Comparison of ENCODE assay signal across 1 cellular context in the genomic region with DNA sequence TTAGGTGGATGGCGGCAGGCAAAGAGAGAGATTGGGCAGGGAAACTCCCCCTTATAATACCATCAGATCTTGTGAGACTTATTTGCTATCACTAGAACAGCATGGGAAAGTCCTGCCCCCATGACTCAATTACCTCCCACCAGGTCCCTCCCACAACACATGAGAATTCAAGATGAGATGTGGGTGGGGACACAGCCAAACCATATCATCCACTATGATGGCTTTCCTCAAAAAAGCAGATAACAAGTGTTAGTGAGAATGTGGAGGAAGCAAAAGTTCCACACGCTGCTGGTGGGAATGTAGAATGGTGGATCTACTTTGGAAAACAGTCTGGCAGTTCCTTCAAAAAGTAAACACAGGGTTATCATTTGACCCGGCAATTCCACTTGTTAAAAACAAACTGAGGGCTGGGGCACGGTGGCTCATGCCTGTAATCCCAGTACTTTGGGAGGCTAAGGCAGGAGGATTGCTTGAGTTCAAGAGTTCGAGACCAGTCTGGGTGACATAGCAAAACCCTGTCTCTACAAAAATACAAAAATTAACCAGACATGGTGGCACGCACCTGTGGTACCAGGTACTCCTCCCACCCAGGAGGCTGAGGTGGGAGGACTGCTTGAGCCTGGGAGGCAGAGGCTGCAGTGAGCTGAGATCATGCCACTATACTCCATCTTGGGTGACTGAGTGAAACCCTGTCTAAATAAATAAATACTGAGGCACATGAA.
TF ChIP-seq lines count a peak whose summit lies in the region.

No MANE protein-coding gene starts in this region.

TF ChIP-seq in GM23338, 12 proteins besides CTCF, POLR2A, EP300 and RAD21 (continued from another document):
- TF ChIP-seq, protein P1, sequence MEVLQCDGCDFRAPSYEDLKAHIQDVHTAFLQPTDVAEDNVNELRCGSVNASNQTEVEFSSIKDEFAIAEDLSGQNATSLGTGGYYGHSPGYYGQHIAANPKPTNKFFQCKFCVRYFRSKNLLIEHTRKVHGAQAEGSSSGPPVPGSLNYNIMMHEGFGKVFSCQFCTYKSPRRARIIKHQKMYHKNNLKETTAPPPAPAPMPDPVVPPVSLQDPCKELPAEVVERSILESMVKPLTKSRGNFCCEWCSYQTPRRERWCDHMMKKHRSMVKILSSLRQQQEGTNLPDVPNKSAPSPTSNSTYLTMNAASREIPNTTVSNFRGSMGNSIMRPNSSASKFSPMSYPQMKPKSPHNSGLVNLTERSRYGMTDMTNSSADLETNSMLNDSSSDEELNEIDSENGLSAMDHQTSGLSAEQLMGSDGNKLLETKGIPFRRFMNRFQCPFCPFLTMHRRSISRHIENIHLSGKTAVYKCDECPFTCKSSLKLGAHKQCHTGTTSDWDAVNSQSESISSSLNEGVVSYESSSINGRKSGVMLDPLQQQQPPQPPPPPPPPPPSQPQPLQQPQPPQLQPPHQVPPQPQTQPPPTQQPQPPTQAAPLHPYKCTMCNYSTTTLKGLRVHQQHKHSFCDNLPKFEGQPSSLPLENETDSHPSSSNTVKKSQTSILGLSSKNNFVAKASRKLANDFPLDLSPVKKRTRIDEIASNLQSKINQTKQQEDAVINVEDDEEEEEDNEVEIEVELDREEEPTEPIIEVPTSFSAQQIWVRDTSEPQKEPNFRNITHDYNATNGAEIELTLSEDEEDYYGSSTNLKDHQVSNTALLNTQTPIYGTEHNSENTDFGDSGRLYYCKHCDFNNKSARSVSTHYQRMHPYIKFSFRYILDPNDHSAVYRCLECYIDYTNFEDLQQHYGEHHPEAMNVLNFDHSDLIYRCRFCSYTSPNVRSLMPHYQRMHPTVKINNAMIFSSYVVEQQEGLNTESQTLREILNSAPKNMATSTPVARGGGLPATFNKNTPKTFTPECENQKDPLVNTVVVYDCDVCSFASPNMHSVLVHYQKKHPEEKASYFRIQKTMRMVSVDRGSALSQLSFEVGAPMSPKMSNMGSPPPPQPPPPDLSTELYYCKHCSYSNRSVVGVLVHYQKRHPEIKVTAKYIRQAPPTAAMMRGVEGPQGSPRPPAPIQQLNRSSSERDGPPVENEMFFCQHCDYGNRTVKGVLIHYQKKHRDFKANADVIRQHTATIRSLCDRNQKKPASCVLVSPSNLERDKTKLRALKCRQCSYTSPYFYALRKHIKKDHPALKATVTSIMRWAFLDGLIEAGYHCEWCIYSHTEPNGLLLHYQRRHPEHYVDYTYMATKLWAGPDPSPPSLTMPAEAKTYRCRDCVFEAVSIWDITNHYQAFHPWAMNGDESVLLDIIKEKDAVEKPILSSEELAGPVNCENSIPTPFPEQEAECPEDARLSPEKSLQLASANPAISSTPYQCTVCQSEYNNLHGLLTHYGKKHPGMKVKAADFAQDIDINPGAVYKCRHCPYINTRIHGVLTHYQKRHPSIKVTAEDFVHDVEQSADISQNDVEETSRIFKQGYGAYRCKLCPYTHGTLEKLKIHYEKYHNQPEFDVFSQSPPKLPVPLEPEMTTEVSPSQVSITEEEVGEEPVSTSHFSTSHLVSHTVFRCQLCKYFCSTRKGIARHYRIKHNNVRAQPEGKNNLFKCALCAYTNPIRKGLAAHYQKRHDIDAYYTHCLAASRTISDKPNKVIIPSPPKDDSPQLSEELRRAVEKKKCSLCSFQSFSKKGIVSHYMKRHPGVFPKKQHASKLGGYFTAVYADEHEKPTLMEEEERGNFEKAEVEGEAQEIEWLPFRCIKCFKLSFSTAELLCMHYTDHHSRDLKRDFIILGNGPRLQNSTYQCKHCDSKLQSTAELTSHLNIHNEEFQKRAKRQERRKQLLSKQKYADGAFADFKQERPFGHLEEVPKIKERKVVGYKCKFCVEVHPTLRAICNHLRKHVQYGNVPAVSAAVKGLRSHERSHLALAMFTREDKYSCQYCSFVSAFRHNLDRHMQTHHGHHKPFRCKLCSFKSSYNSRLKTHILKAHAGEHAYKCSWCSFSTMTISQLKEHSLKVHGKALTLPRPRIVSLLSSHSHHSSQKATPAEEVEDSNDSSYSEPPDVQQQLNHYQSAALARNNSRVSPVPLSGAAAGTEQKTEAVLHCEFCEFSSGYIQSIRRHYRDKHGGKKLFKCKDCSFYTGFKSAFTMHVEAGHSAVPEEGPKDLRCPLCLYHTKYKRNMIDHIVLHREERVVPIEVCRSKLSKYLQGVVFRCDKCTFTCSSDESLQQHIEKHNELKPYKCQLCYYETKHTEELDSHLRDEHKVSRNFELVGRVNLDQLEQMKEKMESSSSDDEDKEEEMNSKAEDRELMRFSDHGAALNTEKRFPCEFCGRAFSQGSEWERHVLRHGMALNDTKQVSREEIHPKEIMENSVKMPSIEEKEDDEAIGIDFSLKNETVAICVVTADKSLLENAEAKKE (CRISPR knock-in tag; IDR thresholded peaks at IDR 0.05) = no peak
- TF ChIP-seq, protein P2, sequence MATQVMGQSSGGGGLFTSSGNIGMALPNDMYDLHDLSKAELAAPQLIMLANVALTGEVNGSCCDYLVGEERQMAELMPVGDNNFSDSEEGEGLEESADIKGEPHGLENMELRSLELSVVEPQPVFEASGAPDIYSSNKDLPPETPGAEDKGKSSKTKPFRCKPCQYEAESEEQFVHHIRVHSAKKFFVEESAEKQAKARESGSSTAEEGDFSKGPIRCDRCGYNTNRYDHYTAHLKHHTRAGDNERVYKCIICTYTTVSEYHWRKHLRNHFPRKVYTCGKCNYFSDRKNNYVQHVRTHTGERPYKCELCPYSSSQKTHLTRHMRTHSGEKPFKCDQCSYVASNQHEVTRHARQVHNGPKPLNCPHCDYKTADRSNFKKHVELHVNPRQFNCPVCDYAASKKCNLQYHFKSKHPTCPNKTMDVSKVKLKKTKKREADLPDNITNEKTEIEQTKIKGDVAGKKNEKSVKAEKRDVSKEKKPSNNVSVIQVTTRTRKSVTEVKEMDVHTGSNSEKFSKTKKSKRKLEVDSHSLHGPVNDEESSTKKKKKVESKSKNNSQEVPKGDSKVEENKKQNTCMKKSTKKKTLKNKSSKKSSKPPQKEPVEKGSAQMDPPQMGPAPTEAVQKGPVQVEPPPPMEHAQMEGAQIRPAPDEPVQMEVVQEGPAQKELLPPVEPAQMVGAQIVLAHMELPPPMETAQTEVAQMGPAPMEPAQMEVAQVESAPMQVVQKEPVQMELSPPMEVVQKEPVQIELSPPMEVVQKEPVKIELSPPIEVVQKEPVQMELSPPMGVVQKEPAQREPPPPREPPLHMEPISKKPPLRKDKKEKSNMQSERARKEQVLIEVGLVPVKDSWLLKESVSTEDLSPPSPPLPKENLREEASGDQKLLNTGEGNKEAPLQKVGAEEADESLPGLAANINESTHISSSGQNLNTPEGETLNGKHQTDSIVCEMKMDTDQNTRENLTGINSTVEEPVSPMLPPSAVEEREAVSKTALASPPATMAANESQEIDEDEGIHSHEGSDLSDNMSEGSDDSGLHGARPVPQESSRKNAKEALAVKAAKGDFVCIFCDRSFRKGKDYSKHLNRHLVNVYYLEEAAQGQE (IDR thresholded peaks at IDR 0.05; ENCODE audit: unreplicated experiment) = no peak
- TF ChIP-seq NANOG (IDR thresholded peaks at IDR 0.05; ENCODE audit: borderline replicate concordance) (no peak), JUNB (IDR thresholded peaks at IDR 0.05; ENCODE audit: unreplicated experiment) (no peak), EZH2 (IDR thresholded peaks at IDR 0.05; ENCODE audit: low read depth, unreplicated experiment) (no peak), ZNF331 (CRISPR knock-in tag; IDR thresholded peaks at IDR 0.05; ENCODE audit: low read depth) (no peak)
- TF ChIP-seq, protein P3, sequence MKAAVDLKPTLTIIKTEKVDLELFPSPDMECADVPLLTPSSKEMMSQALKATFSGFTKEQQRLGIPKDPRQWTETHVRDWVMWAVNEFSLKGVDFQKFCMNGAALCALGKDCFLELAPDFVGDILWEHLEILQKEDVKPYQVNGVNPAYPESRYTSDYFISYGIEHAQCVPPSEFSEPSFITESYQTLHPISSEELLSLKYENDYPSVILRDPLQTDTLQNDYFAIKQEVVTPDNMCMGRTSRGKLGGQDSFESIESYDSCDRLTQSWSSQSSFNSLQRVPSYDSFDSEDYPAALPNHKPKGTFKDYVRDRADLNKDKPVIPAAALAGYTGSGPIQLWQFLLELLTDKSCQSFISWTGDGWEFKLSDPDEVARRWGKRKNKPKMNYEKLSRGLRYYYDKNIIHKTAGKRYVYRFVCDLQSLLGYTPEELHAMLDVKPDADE (IDR thresholded peaks at IDR 0.05) = no peak
